In the genomic region with DNA sequence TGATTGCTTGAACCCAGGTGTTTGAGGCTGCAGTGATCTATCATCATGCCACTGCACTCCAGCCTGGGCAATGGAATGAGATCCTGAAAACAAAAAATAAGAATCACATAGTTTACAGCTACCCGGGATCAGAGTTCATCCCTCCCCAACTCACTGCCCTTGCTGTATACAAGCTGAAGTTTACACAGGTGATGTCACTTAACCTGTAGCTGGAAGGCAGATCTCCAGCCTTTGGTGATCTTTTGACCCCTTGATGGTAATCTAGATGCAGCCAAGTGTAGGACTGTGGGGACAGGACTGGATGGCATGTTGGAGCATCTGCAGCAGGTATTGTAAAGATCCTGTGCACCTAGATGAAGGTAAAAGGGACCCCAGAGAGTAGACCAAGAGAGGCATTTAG, we compare ENCODE assay signal across 20 cellular contexts.
DNase-seq lines count a peak whose midpoint lies in the region; ATAC-seq, FAIRE-seq and TF ChIP-seq lines count a peak whose summit lies in the region.
"Had no signal": no experiment of that assay in that cellular context is flagged by ENCODE, and none has a peak within 500 bp of the region (broad histone marks: within the 10 kb centered on the region; RNA-seq: fewer than 3 reads in every experiment).

No MANE protein-coding gene starts in this region.

- POLR2A ChIA-PET in H1 (lab: Charles Lee; ENCODE audit: partially characterized antibody) (no interaction called here), HepG2 (lab: Yijun Ruan, JAX) (no interaction called here)
- POLR2A ChIA-PET in activated CD4-positive, alpha-beta memory T cell treated with anti-CD3 and anti-CD28 coated beads, Interleukin-2, amount 10 ng/mL, durations not matched to agents 7 days and 5 days (lab: Charles Lee), result no interaction called here

- H2BK5ac ChIP-seq in H1 (ENCODE audit: low read depth, low read length), result no peak overlapping the region

- DNase-seq in GM23338 (ENCODE audit: low spot score) (no peak), H1 (ENCODE audit: low read depth in 1 of 2, low spot score in 2 of 2) (no peak), HepG2 (ENCODE audit: low spot score) (peak; percentile 66), small intestine (peak; percentile 81)
- DNase-seq in activated CD4-positive, alpha-beta T cell treated with anti-CD3 and anti-CD28 coated beads, Interleukin-2, amount 50 U/mL, for 48 hours, result no peak
- DNase-seq in activated CD4-positive, alpha-beta memory T cell treated with anti-CD3 and anti-CD28 coated beads, Interleukin-2, amount 10 ng/mL, durations not matched to agents 7 days and 5 days, result no peak
- DNase-seq: CD8-positive, alpha-beta T cell; COR-L47; GF-D8; GM23248; H7; HFFc6; Karpas-422; KBM-7 had no signal

- H3K4me1 ChIP-seq in GM23338 (ENCODE audit: insufficient read depth) (no peaks in the 10 kb centered on the region), H1 (replicated peaks in 1 of 4; ENCODE audit: control insufficient read depth in 3 of 4, insufficient read depth in 4 of 4, low read length in 3 of 4) (no peaks in the 10 kb centered on the region), HepG2 (ENCODE audit: insufficient read depth, low read length) (peaks cover 16% of the 10 kb centered on the region), small intestine (ENCODE audit: control insufficient read depth in 2 of 2, insufficient read depth in 1 of 2, low read depth in 1 of 2, low read length in 1 of 2) (peaks cover 0 to 2% of the 10 kb centered on the region in 2 donors)

- ATAC-seq in GM23338 (no peak), HepG2 (peak; percentile 98), GM18907 (IDR thresholded peaks at IDR 0.05; ENCODE audit: unreplicated experiment) (no peak)
- ATAC-seq: CD8-positive, alpha-beta T cell; HCT116 had no signal

- no peaks in the 10 kb centered on the region for H3K4me1 Mint-ChIP-seq in GM23338
- no peaks in the 10 kb centered on the region for H3K4me1 Mint-ChIP-seq in activated CD4-positive, alpha-beta memory T cell treated with anti-CD3 and anti-CD28 coated beads, Interleukin-2, amount 10 ng/mL, durations not matched to agents 7 days and 5 days
- H3K4me1 Mint-ChIP-seq: B cell, IgD-negative memory B cell had no signal

- CTCF ChIA-PET in H1 (lab: Charles Lee; ENCODE audit: partially characterized antibody), result no interaction called here
- CTCF ChIA-PET in HepG2 (lab: Yijun Ruan, JAX; ENCODE audit: low intra/inter-chr PET ratio, low total read pairs), result no interaction called here
- CTCF ChIA-PET in activated CD4-positive, alpha-beta memory T cell treated with anti-CD3 and anti-CD28 coated beads, Interleukin-2, amount 10 ng/mL, durations not matched to agents 7 days and 5 days (lab: Charles Lee), result no interaction called here

- FAIRE-seq in H1 (lab: Jason Lieb, UNC) (no peak), HepG2 (lab: Jason Lieb, UNC) (peak; percentile 21), small intestine (lab: Jason Lieb, UNC) (no peak)
- FAIRE-seq: D721Med had no signal

- no peaks in the 10 kb centered on the region for H3K36me3 Mint-ChIP-seq in GM23338 (ENCODE audit: low read depth)
- H3K36me3 Mint-ChIP-seq in activated CD4-positive, alpha-beta memory T cell treated with anti-CD3 and anti-CD28 coated beads, Interleukin-2, amount 10 ng/mL, durations not matched to agents 7 days and 5 days (ENCODE audit: low read depth), result no peaks in the 10 kb centered on the region
- H3K36me3 Mint-ChIP-seq: CD8-positive, alpha-beta T cell; IgD-negative memory B cell had no signal

- no peak for TF ChIP-seq RAD21 in H1 (IDR thresholded peaks at IDR 0.05 in 1 of 2, conservative IDR thresholded peaks at IDR 0.05 in 1 of 2; ENCODE audit: low read depth in 2 of 2, low read length in 2 of 2)
- TF ChIP-seq RAD21 in HepG2 (CRISPR knock-in tag; IDR thresholded peaks at IDR 0.05), result no peak

- no peak overlapping the region for H3K4ac ChIP-seq in H1 (replicated peaks; ENCODE audit: insufficient read length, low read depth, low read length)

- no peak overlapping the region for H3K23ac ChIP-seq in H1 (ENCODE audit: insufficient read length)

- H3K56ac ChIP-seq in H1 (replicated peaks; ENCODE audit: insufficient read length, low read depth, low read length), result no peak overlapping the region

- no peaks in the 10 kb centered on the region for H3K9me3 ChIP-seq in H1 (ENCODE audit: insufficient read depth in 2 of 2, low read depth in 1 of 2, low read length in 1 of 2)
- no peaks in the 10 kb centered on the region for H3K9me3 ChIP-seq in HepG2 (ENCODE audit: low read length)
- H3K9me3 ChIP-seq in small intestine (ENCODE audit: control insufficient read depth, low read depth), result no peaks in the 10 kb centered on the region
- H3K9me3 ChIP-seq: BLaER1 treated with 17β-estradiol and CSF1 and Interleukin-3, amounts not matched to agents 10 nM and 100 nM had no signal

- H3K9me2 ChIP-seq in GM23338 (ENCODE audit: insufficient read depth), result no peaks in the 10 kb centered on the region; the same call in 1 of the 2 replicates

- H3K79me2 ChIP-seq in GM23338 (replicated peaks; ENCODE audit: insufficient read depth) (no peaks in the 10 kb centered on the region), H1 (ENCODE audit: control insufficient read depth in 1 of 2, insufficient read depth in 2 of 2, low read length in 2 of 2) (no peaks in the 10 kb centered on the region), HepG2 (ENCODE audit: insufficient read depth, low read length) (no peaks in the 10 kb centered on the region)

- H2AFZ ChIP-seq in GM23338, result 0 out of 2 replicates have a peak overlapping the region, but pooled peaks have one; percentile 28
- H2AFZ ChIP-seq in H1 (ENCODE audit: low read length), result no peak overlapping the region
- H2AFZ ChIP-seq in HepG2 (ENCODE audit: low read length), result no peak overlapping the region
- H2AFZ ChIP-seq: GM23248 had no signal

- BruUV-seq in HepG2 (replicated peaks; lab: Mats Ljungman, UMichigan), result no TSS peak

- H3K27ac ChIP-seq in GM23338 (ENCODE audit: low read depth), result no peak overlapping the region
- H3K27ac ChIP-seq in H1 (ENCODE audit: low read depth, low read length), result no peak overlapping the region
- no peak overlapping the region for H3K27ac ChIP-seq in HepG2 (ENCODE audit: extremely low read length, insufficient read depth, low read length)
- no peak overlapping the region for H3K27ac ChIP-seq in small intestine (ENCODE audit: low read depth in 1 of 2, low read length in 1 of 2)
- H3K27ac ChIP-seq: BLaER1 treated with 17β-estradiol and CSF1 and Interleukin-3, amounts not matched to agents 10 nM and 100 nM; GM23248 had no signal

- no peak overlapping the region for H3K4me3 Mint-ChIP-seq in GM23338
- H3K4me3 Mint-ChIP-seq in activated CD4-positive, alpha-beta memory T cell treated with anti-CD3 and anti-CD28 coated beads, Interleukin-2, amount 10 ng/mL, durations not matched to agents 7 days and 5 days, result no peak overlapping the region
- H3K4me3 Mint-ChIP-seq: B cell; CD8-positive, alpha-beta T cell; HFFc6; IgD-negative memory B cell had no signal

- H3K4me2 ChIP-seq in GM23338 (no peak overlapping the region), H1 (ENCODE audit: insufficient read depth in 1 of 2, low read depth in 2 of 2, low read length in 2 of 2) (no peak overlapping the region), HepG2 (ENCODE audit: low read depth, low read length) (0 out of 2 replicates have a peak overlapping the region, but pooled peaks have one; percentile 10)
- H3K4me2 ChIP-seq: BLaER1 treated with 17β-estradiol and CSF1 and Interleukin-3, amounts not matched to agents 10 nM and 100 nM had no signal

- H3K9me3 Mint-ChIP-seq in GM23338, result no peaks in the 10 kb centered on the region; the same call in 1 of the 3 replicates
- H3K9me3 Mint-ChIP-seq in activated CD4-positive, alpha-beta memory T cell treated with anti-CD3 and anti-CD28 coated beads, Interleukin-2, amount 10 ng/mL, durations not matched to agents 7 days and 5 days, result no peaks in the 10 kb centered on the region
- H3K9me3 Mint-ChIP-seq: CD8-positive, alpha-beta T cell; HFFc6 had no signal

- no peaks in the 10 kb centered on the region for H3K36me3 ChIP-seq in GM23338 (ENCODE audit: insufficient read depth)
- H3K36me3 ChIP-seq in H1 (ENCODE audit: control insufficient read depth in 2 of 4, insufficient read depth in 4 of 4, low read length in 3 of 4), result no peaks in the 10 kb centered on the region
- no peaks in the 10 kb centered on the region for H3K36me3 ChIP-seq in HepG2 (replicated peaks in 1 of 2; ENCODE audit: control insufficient read depth in 1 of 2, insufficient read depth in 2 of 2, low read length in 2 of 2)
- H3K36me3 ChIP-seq in small intestine (ENCODE audit: control insufficient read depth in 2 of 2, insufficient read depth in 2 of 2, low read length in 2 of 2), result no peaks in the 10 kb centered on the region
- H3K36me3 ChIP-seq: BLaER1 treated with 17β-estradiol and CSF1 and Interleukin-3, amounts not matched to agents 10 nM and 100 nM had no signal

- TF ChIP-seq EP300 in H1 (IDR thresholded peaks at IDR 0.05; ENCODE audit: borderline replicate concordance in 1 of 2, low read depth in 2 of 2, low read length in 2 of 2), result no peak
- TF ChIP-seq EP300 in HepG2 (IDR thresholded peaks at IDR 0.05; ENCODE audit: low read depth in 2 of 2, low read length in 2 of 2), result no peak
- TF ChIP-seq EP300 in HepG2 (CRISPR knock-in tag; IDR thresholded peaks at IDR 0.05; ENCODE audit: borderline replicate concordance), result no peak

- no peak overlapping the region for H2BK15ac ChIP-seq in H1 (ENCODE audit: low read length)

- peaks cover 9% of the 10 kb centered on the region for H3K27me3 Mint-ChIP-seq in GM23338 (ENCODE audit: insufficient read depth, low read depth, poor library complexity)
- H3K27me3 Mint-ChIP-seq in activated CD4-positive, alpha-beta memory T cell treated with anti-CD3 and anti-CD28 coated beads, Interleukin-2, amount 10 ng/mL, durations not matched to agents 7 days and 5 days, result peaks cover 2% of the 10 kb centered on the region

- no peaks in the 10 kb centered on the region for H3K79me1 ChIP-seq in H1 (ENCODE audit: low read depth, low read length)

- H3K23me2 ChIP-seq in H1 (ENCODE audit: low read depth, low read length), result no peaks in the 10 kb centered on the region

- no peak overlapping the region for H3K27ac Mint-ChIP-seq in GM23338
- no peak overlapping the region for H3K27ac Mint-ChIP-seq in activated CD4-positive, alpha-beta memory T cell treated with anti-CD3 and anti-CD28 coated beads, Interleukin-2, amount 10 ng/mL, durations not matched to agents 7 days and 5 days
- H3K27ac Mint-ChIP-seq: B cell; CD8-positive, alpha-beta T cell; HFFc6; IgD-negative memory B cell had no signal

- H3K18ac ChIP-seq in H1 (ENCODE audit: extremely low read depth, low read length), result no peak overlapping the region

- 64% methylated on average over 1 of the region's 1 CpG; no CpG with 5 or more reads in 1 of the 2 experiments for WGBS in H1 (ENCODE audit: extremely low coverage in 1 of 2, insufficient coverage in 1 of 2, insufficient read length in 1 of 2, insufficient replicate concordance in 2 of 2, low coverage in 1 of 2, low lambda C conversion rate in 2 of 2, missing lambda C conversion rate in 1 of 2), 2 experiments
- WGBS in HepG2 (ENCODE audit: low lambda C conversion rate), result 0% methylated on average over 1 of the region's 1 CpG
- WGBS in small intestine, 3 donors, result 23 to 52% (median 38%) methylated on average over 1 of the region's 1 CpG

- no peak overlapping the region for H2AK5ac ChIP-seq in H1 (ENCODE audit: low read depth, low read length)

- H4K20me1 ChIP-seq in GM23338 (replicated peaks; ENCODE audit: insufficient read depth) (no peaks in the 10 kb centered on the region), H1 (replicated peaks in 1 of 2; ENCODE audit: control insufficient read depth in 1 of 2, insufficient read depth in 2 of 2, low read length in 2 of 2) (no peaks in the 10 kb centered on the region), HepG2 (ENCODE audit: insufficient read depth, low read length) (no peaks in the 10 kb centered on the region)
- H4K20me1 ChIP-seq: BLaER1 treated with 17β-estradiol and CSF1 and Interleukin-3, amounts not matched to agents 10 nM and 100 nM had no signal

- H3K9ac ChIP-seq in H1 (replicated peaks in 1 of 4; ENCODE audit: extremely low read depth in 1 of 4, low read depth in 3 of 4, low read length in 3 of 4), result no peak overlapping the region
- no peak overlapping the region for H3K9ac ChIP-seq in HepG2 (ENCODE audit: insufficient read depth, low read depth, low read length)
- H3K9ac ChIP-seq: BLaER1 treated with 17β-estradiol and CSF1 and Interleukin-3, amounts not matched to agents 10 nM and 100 nM; GM23248 had no signal

- TF ChIP-seq CTCF in GM23338 (conservative IDR thresholded peaks at IDR 0.05; ENCODE audit: low read depth in 2 of 2), result no peak
- no peak for TF ChIP-seq CTCF in H1 (IDR thresholded peaks at IDR 0.05; ENCODE audit: control extremely low read depth in 1 of 3, insufficient read depth in 1 of 3, low read depth in 1 of 3, low read length in 3 of 3)
- TF ChIP-seq CTCF in HepG2 (CRISPR knock-in tag; IDR thresholded peaks at IDR 0.05), result no peak

- no peak for TF ChIP-seq POLR2A in H1 (IDR thresholded peaks at IDR 0.05; ENCODE audit: control extremely low read depth in 1 of 2, low read depth in 2 of 2, low read length in 2 of 2)
- no peak for TF ChIP-seq POLR2A in HepG2 (IDR thresholded peaks at IDR 0.05; ENCODE audit: insufficient read depth in 1 of 2, low read depth in 2 of 2, low read length in 2 of 2)

- H2BK120ac ChIP-seq in H1 (replicated peaks; ENCODE audit: low read depth, low read length), result no peak overlapping the region

- H2BK20ac ChIP-seq in H1 (ENCODE audit: low read length), result no peak overlapping the region

- no peak overlapping the region for H4K5ac ChIP-seq in H1 (ENCODE audit: insufficient read length, low read depth, low read length)

- intact Hi-C loops in HepG2 (cut with micrococcal nuclease; ENCODE audit: unreplicated experiment), result no loop called here

- H3K27me3 ChIP-seq in GM23338 (ENCODE audit: insufficient read depth) (no peaks in the 10 kb centered on the region), H1 (replicated peaks in 1 of 4; ENCODE audit: control insufficient read depth in 3 of 4, extremely low read depth in 1 of 4, insufficient read depth in 3 of 4, low read length in 3 of 4) (no peaks in the 10 kb centered on the region), HepG2 (ENCODE audit: control insufficient read depth in 1 of 2, insufficient read depth in 2 of 2, low read length in 2 of 2) (0 out of 5 replicates have a peak, but pooled peaks cover 0 to 3% of the 10 kb centered on the region in 2 experiments), small intestine (ENCODE audit: control insufficient read depth in 2 of 2, insufficient read depth in 2 of 2, low read length in 2 of 2) (no peaks in the 10 kb centered on the region)
- H3K27me3 ChIP-seq: BLaER1 treated with 17β-estradiol and CSF1 and Interleukin-3, amounts not matched to agents 10 nM and 100 nM had no signal

- no peak overlapping the region for H3K14ac ChIP-seq in H1 (ENCODE audit: insufficient read length)

- H3F3A ChIP-seq in GM23338 (replicated peaks; ENCODE audit: low read depth), result no peaks in the 10 kb centered on the region

- H4K91ac ChIP-seq in H1 (replicated peaks; ENCODE audit: insufficient read length, low read length), result no peak overlapping the region

- H4K8ac ChIP-seq in H1 (ENCODE audit: extremely low read depth, insufficient read depth, low read length), result 0 out of 2 replicates have a peak overlapping the region, but pooled peaks have one; percentile 14

- no peak overlapping the region for H3K4me3 ChIP-seq in GM23338
- H3K4me3 ChIP-seq in H1 (ENCODE audit: extremely low read depth in 1 of 4, insufficient read depth in 2 of 4, low read depth in 3 of 4, low read length in 4 of 4), result no peak overlapping the region
- no peak overlapping the region for H3K4me3 ChIP-seq in HepG2 (replicated peaks in 1 of 3; ENCODE audit: insufficient read depth in 1 of 3, low read depth in 2 of 3, low read length in 3 of 3)
- H3K4me3 ChIP-seq in small intestine (ENCODE audit: low read depth in 1 of 2, low read length in 2 of 2), result no peak overlapping the region
- H3K4me3 ChIP-seq: BLaER1 treated with 17β-estradiol and CSF1 and Interleukin-3, amounts not matched to agents 10 nM and 100 nM; GM23248 had no signal

- in situ Hi-C loops in HepG2 (cut with HindIII; ENCODE audit: extremely low pct_ligation_motif_present, low pct_unique_long_range_greater_than_20kb), result no loop called here

- no peak overlapping the region for H2BK12ac ChIP-seq in H1 (ENCODE audit: low read depth, low read length)

Comparison
In these comparisons a context has a peak if more than half of its experiments do, and no peak if none do; other contexts are left out.
1. DNase-seq: peak in HepG2 (single experiment) and small intestine (single experiment); none in GM23338 (single experiment), H1 (0 of 2), activated CD4-positive, alpha-beta T cell treated with anti-CD3 and anti-CD28 coated beads, Interleukin-2, amount 50 U/mL, for 48 hours (0 of 2) and activated CD4-positive, alpha-beta memory T cell treated with anti-CD3 and anti-CD28 coated beads, Interleukin-2, amount 10 ng/mL, durations not matched to agents 7 days and 5 days (single experiment).